In genomic region chr17:36869441-36869840, GRCh38 we compare ENCODE assay signal across 26 cellular contexts.
"Had no signal": no experiment of that assay in that cellular context is flagged by ENCODE, and none has a peak within 500 bp of the region (broad histone marks: within the 10 kb centered on the region; RNA-seq: fewer than 3 reads in every experiment).

No MANE protein-coding gene starts in this region.

- H3K36me3 ChIP-seq: adrenal gland, esophagus muscularis mucosa, gastrocnemius medialis, heart left ventricle had no signal

- ATAC-seq: activated CD4-positive, alpha-beta T cell treated with anti-CD3 and anti-CD28 coated beads for 36 hours; activated CD8-positive, alpha-beta memory T cell treated with anti-CD3 and anti-CD28 coated beads, Interleukin-2, amount 10 ng/mL, durations not matched to agents 7 days and 5 days; activated CD8-positive, alpha-beta T cell treated with anti-CD3 and anti-CD28 coated beads, Interleukin-2, amount 10 ng/mL, durations not matched to agents 7 days and 5 days; activated naive CD8-positive, alpha-beta T cell treated with anti-CD3 and anti-CD28 coated beads, Interleukin-2, amount 50 U/mL, for 24 hours; body of pancreas; gastrocnemius medialis; heart left ventricle had no signal

- DNase-seq: activated CD4-positive, alpha-beta memory T cell treated with anti-CD3 and anti-CD28 coated beads for 36 hours; activated CD4-positive, alpha-beta T cell treated with anti-CD3 and anti-CD28 coated beads for 36 hours; activated CD4-positive, alpha-beta T cell treated with anti-CD3 and anti-CD28 coated beads, Interleukin-2, amount 10 ng/mL, durations not matched to agents 24 days and 14 days; activated CD4-positive, CD25-positive, alpha-beta regulatory T cell; activated CD4-positive, CD25-positive, alpha-beta regulatory T cell treated with anti-CD3 and anti-CD28 coated beads, Interleukin-2, amount 50 U/mL, for 72 hours; activated CD8-positive, alpha-beta memory T cell treated with anti-CD3 and anti-CD28 coated beads, Interleukin-2, amount 10 ng/mL, durations not matched to agents 7 days and 5 days; activated CD8-positive, alpha-beta memory T cell treated with anti-CD3 and anti-CD28 coated beads, Interleukin-2, amount 50 U/mL, for 4 hours; activated CD8-positive, alpha-beta T cell treated with anti-CD3 and anti-CD28 coated beads, Interleukin-2, amount 10 ng/mL, durations not matched to agents 7 days and 5 days; activated effector memory CD4-positive, alpha-beta T cell treated with anti-CD3 and anti-CD28 coated beads, Interleukin-2, amount 50 U/mL, for 16 hours; activated naive CD8-positive, alpha-beta T cell treated with anti-CD3 and anti-CD28 coated beads for 36 hours; activated naive CD8-positive, alpha-beta T cell treated with anti-CD3 and anti-CD28 coated beads, Interleukin-2, amount 50 U/mL, for 24 hours; activated T-cell treated with anti-CD3 and anti-CD28 coated beads, Interleukin-2, amount 50 U/mL, for 1 hour; activated T-cell treated with anti-CD3 and anti-CD28 coated beads, Interleukin-2, amount 50 U/mL, for 48 hours; amygdala; body of pancreas; caudate nucleus; cerebellar nuclear complex; dorsolateral prefrontal cortex; effector memory CD4-positive, alpha-beta T cell; foreskin keratinocyte; gastrocnemius medialis; heart left ventricle; T-helper 2 cell had no signal

- H3K4me1 ChIP-seq: adrenal gland, body of pancreas, esophagus muscularis mucosa, foreskin keratinocyte, gastrocnemius medialis, heart left ventricle had no signal

- H3K9me3 ChIP-seq: adrenal gland, body of pancreas, gastrocnemius medialis had no signal

- H3K27me3 ChIP-seq: adrenal gland, body of pancreas, foreskin keratinocyte had no signal

- H3K4me3 ChIP-seq: adrenal gland, body of pancreas, coronary artery, dorsolateral prefrontal cortex, esophagus muscularis mucosa, gastrocnemius medialis, heart left ventricle had no signal

- H3K27ac ChIP-seq: adrenal gland, body of pancreas, coronary artery, dorsolateral prefrontal cortex, esophagus muscularis mucosa, foreskin keratinocyte, gastrocnemius medialis, heart left ventricle had no signal
